10 cellular contexts compared by ENCODE assay signal in the genomic region with DNA sequence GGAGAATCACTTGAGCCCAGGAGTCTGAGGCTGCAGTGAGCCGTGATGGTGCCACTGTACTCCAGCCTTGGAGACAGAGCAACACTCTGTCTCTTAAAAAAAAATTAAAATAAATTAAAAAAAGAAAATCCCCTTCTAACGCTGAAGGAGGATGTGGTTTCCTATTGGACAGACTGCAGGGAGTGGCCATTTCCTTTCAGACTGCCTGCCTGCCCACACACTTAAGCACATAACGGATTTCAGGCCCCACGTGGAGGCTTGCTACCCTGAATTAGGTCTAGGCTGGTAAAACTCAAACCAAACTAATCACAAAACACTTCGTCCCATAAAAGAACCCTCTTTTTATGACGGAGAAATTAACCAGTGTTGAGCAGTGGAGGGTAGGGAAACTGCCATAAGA.
DNase-seq lines count a peak whose midpoint lies in the region; ATAC-seq lines count a peak whose summit lies in the region.
"Had no signal": no experiment of that assay in that cellular context is flagged by ENCODE, and none has a peak within 500 bp of the region (broad histone marks: within the 10 kb centered on the region; RNA-seq: fewer than 3 reads in every experiment).

No MANE protein-coding gene starts in this region.

- peak; percentile 86 for ATAC-seq in HG02885 (IDR thresholded peaks at IDR 0.05; ENCODE audit: poor library complexity, unreplicated experiment)

- DNase-seq in activated naive CD4-positive, alpha-beta T cell treated with Interleukin-2 at 50 U/mL for 16 hours = peak; percentile 25
- no peak for DNase-seq in activated naive CD4-positive, alpha-beta T cell treated with anti-CD3 and anti-CD28 coated beads, Interleukin-2, amount 50 U/mL, for 16 hours
- DNase-seq in activated CD4-positive, CD25-positive, alpha-beta regulatory T cell treated with anti-CD3 and anti-CD28 coated beads, Interleukin-2, amount 50 U/mL, for 16 hours (ENCODE audit: low read depth, low spot score) = peak; percentile 8
- peak; percentile 14 for DNase-seq in stimulated activated naive CD4-positive, alpha-beta T cell treated with Interleukin-2 at 50 U/mL for 16 hours (lab: John Stamatoyannopoulos, UW)
- DNase-seq in islet precursor cell = no peak
- DNase-seq in NCI-H526 (lab: John Stamatoyannopoulos, UW) = no peak
- no peak for DNase-seq in SHP77 treated with DMSO at 0.1 percent for 48 hours (lab: John Stamatoyannopoulos, UW)
- DNase-seq: NCI-H2227 treated with DMSO at 0.1 percent for 48 hours, T1000 had no signal

Comparison
In these comparisons a context has a peak if more than half of its experiments do, and no peak if none do; other contexts are left out.
1. DNase-seq: peak in activated naive CD4-positive, alpha-beta T cell treated with Interleukin-2 at 50 U/mL for 16 hours (single experiment), activated CD4-positive, CD25-positive, alpha-beta regulatory T cell treated with anti-CD3 and anti-CD28 coated beads, Interleukin-2, amount 50 U/mL, for 16 hours (single experiment) and stimulated activated naive CD4-positive, alpha-beta T cell treated with Interleukin-2 at 50 U/mL for 16 hours (single experiment); none in activated naive CD4-positive, alpha-beta T cell treated with anti-CD3 and anti-CD28 coated beads, Interleukin-2, amount 50 U/mL, for 16 hours (single experiment), islet precursor cell (single experiment), NCI-H526 (0 of 2) and SHP77 treated with DMSO at 0.1 percent for 48 hours (single experiment).